8 cellular contexts compared by ENCODE assay signal in genomic region chr14:87834594-87834993, GRCh38.
"Had no signal": no experiment of that assay in that cellular context is flagged by ENCODE, and none has a peak within 500 bp of the region (broad histone marks: within the 10 kb centered on the region; RNA-seq: fewer than 3 reads in every experiment).

No MANE protein-coding gene starts in this region.

- DNase-seq: GDM1, GF-D8 had no signal

- FAIRE-seq: G401.6, GM12878, GM12891, GM12892, GM18507, GM19239 had no signal

- ATAC-seq: GM12878 had no signal

- H3K4me3 ChIP-seq: GM12878 had no signal
